Comparison of ENCODE assay signal across 8 cellular contexts in the genomic region with DNA sequence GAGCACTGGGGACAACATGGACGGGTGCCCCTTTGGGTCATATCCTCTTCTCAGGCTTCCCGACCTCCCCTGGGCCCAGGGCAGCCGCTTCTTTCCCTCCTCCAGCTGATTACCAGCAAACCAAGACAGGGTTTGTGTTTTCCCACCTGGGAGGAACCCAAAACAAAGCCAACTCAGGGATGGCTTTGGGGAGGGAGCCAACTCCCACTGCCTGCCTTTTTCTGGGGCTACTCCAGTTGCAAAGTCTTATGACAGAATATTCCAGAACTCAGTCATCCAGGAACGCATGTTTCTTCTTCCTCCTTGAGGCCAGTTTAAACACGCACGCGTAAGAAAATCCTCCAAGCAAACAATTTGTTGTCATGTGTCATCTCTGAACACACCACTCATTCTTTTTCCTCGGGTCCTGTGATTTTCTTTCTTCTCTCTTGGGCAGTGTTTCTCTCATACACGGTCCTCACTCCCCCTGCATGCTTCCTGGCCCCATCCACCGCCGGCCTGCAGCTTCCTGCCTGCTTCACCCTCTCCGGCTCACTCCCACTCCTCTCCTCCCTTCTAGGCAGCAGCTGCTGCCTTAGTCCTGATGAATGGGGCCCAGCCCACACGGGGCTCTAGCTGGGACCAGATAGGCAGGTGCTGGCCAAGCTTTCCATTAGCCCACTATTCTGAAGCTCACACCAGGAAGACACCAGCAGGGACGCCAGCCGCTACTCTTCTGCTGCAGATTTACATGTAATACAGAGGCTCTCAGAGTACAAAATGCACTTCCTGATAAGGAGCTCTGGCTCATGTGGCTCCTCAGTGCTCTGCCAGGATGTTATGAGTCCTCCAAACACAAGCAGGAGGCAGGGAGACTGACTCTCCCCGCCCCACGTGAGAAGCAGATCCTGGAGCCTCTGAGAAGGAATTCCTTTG.
DNase-seq lines count a peak whose midpoint lies in the region; ATAC-seq, FAIRE-seq and TF ChIP-seq lines count a peak whose summit lies in the region.
"Not testable (repeated sequence)": the region's sequence is repeated elsewhere in the genome, so short reads cannot be mapped to it uniquely, and the experiment has no call there.

No MANE protein-coding gene starts in this region.

- TF ChIP-seq EP300 in gastroesophageal sphincter (IDR thresholded peaks at IDR 0.05); HepG2 (IDR thresholded peaks at IDR 0.05; ENCODE audit: low read depth in 2 of 2, low read length in 2 of 2); HepG2 (CRISPR knock-in tag; IDR thresholded peaks at IDR 0.05; ENCODE audit: borderline replicate concordance): not testable (repeated sequence)

- ATAC-seq in GM21619 (IDR thresholded peaks at IDR 0.05; ENCODE audit: unreplicated experiment) (peak; percentile 51), gastroesophageal sphincter (peak; percentile 62), HepG2 (peak; percentile 80)

- not testable (repeated sequence) for H3K4me2 ChIP-seq in mammary epithelial cell (ENCODE audit: insufficient read depth, low read depth, low read length)
- H3K4me2 ChIP-seq in HepG2 (ENCODE audit: low read depth, low read length) = peak overlapping the region; percentile 51; the same call in 1 of the 2 replicates

- not testable (repeated sequence) for H3K9me3 ChIP-seq in SJCRH30 (replicated peaks); mammary epithelial cell (replicated peaks; ENCODE audit: insufficient read depth, low read length); gastroesophageal sphincter; HepG2 (ENCODE audit: low read length)

- H4K20me1 ChIP-seq in mammary epithelial cell (ENCODE audit: insufficient read depth, low read length); HepG2 (ENCODE audit: insufficient read depth, low read length): not testable (repeated sequence)

- not testable (repeated sequence) for H3K4me3 ChIP-seq in AG10803 (ENCODE audit: low read length); mammary epithelial cell (replicated peaks in 1 of 3; ENCODE audit: insufficient read depth in 1 of 3, low read depth in 2 of 3, low read length in 3 of 3); HepG2 (replicated peaks in 1 of 3; ENCODE audit: insufficient read depth in 1 of 3, low read depth in 2 of 3, low read length in 3 of 3)
- H3K4me3 ChIP-seq in SJCRH30 (peak overlapping the region; percentile 37), gastroesophageal sphincter (peak overlapping the region in 1 of 2 donors; percentile 10)

- not testable (repeated sequence) for H3K36me3 ChIP-seq in SJCRH30; mammary epithelial cell (ENCODE audit: insufficient read depth, low read length); gastroesophageal sphincter; HepG2 (replicated peaks in 1 of 2; ENCODE audit: control insufficient read depth in 1 of 2, insufficient read depth in 2 of 2, low read length in 2 of 2)

- peak overlapping the region; percentile 78 for H2AFZ ChIP-seq in mammary epithelial cell (ENCODE audit: low read depth, low read length)
- H2AFZ ChIP-seq in HepG2 (ENCODE audit: low read length) = not testable (repeated sequence)

- H3K27ac ChIP-seq in SJCRH30 (peak overlapping the region; percentile 61), mammary epithelial cell (ENCODE audit: insufficient read depth, low read depth, low read length) (peak overlapping the region; percentile 35), gastroesophageal sphincter (peak overlapping the region in 3 of 4 donors; percentile 31 to 63 (median 31))
- H3K27ac ChIP-seq in HepG2 (ENCODE audit: extremely low read length, insufficient read depth, low read length) = not testable (repeated sequence)

- TF ChIP-seq POLR2A in gastroesophageal sphincter (IDR thresholded peaks at IDR 0.05); HepG2 (IDR thresholded peaks at IDR 0.05; ENCODE audit: insufficient read depth in 1 of 2, low read depth in 2 of 2, low read length in 2 of 2): not testable (repeated sequence)

- in situ Hi-C loops in mammary epithelial cell (cut with MboI; ENCODE audit: low sequenced_read_pairs in 2 of 2) = loop anchor here in 1 of 2 donors (25.0 kb wide), 1 partner anchor 98 kb away; no protein-coding TSS in a partner anchor
- in situ Hi-C loops in HepG2 (cut with HindIII; ENCODE audit: extremely low pct_ligation_motif_present, low pct_unique_long_range_greater_than_20kb) = not testable (repeated sequence)

- TF ChIP-seq RAD21 in HepG2 (CRISPR knock-in tag; IDR thresholded peaks at IDR 0.05) = not testable (repeated sequence)

- not testable (repeated sequence) for TF ChIP-seq CTCF in AG10803 (conservative IDR thresholded peaks at IDR 0.05; ENCODE audit: low read length); mammary epithelial cell (conservative IDR thresholded peaks at IDR 0.05 in 1 of 2, IDR thresholded peaks at IDR 0.05 in 1 of 2; ENCODE audit: extremely low read depth in 1 of 2, insufficient read depth in 1 of 2, low read depth in 1 of 2, low read length in 2 of 2); gastroesophageal sphincter (IDR thresholded peaks at IDR 0.05); HepG2 (CRISPR knock-in tag; IDR thresholded peaks at IDR 0.05)

- not testable (repeated sequence) for H3K9ac ChIP-seq in mammary epithelial cell (ENCODE audit: insufficient read depth, low read length); HepG2 (ENCODE audit: insufficient read depth, low read depth, low read length)

- WGBS in mammary epithelial cell (ENCODE audit: low coverage, missing lambda C conversion rate) = 58% methylated on average over 16 of the region's 17 CpGs
- 5 to 23% methylated on average over 5 to 9 of the region's 17 CpGs for WGBS in gastroesophageal sphincter (ENCODE audit: low coverage in 1 of 2), 2 donors
- WGBS in HepG2 (ENCODE audit: low lambda C conversion rate) = 36% methylated on average over 16 of the region's 17 CpGs

- dilution Hi-C loops in mammary epithelial cell (cut with HindIII; ENCODE audit: low sequenced_read_pairs) = not testable (repeated sequence)

- not testable (repeated sequence) for H3K79me2 ChIP-seq in mammary epithelial cell (ENCODE audit: insufficient read depth, low read length); HepG2 (ENCODE audit: insufficient read depth, low read length)

- H3K27me3 ChIP-seq in SJCRH30; mammary epithelial cell (ENCODE audit: insufficient read depth, low read length); gastroesophageal sphincter; HepG2 (ENCODE audit: control insufficient read depth in 1 of 2, insufficient read depth in 2 of 2, low read length in 2 of 2): not testable (repeated sequence)

- POLR2A ChIA-PET in HepG2 (lab: Yijun Ruan, JAX) = not testable (repeated sequence)

- CTCF ChIA-PET in mammary epithelial cell (lab: Charles Lee; ENCODE audit: low non-redundant PET); HepG2 (lab: Yijun Ruan, JAX; ENCODE audit: low intra/inter-chr PET ratio, low total read pairs): not testable (repeated sequence)

- not testable (repeated sequence) for FAIRE-seq in HepG2 (lab: Jason Lieb, UNC)

- TSS peak; percentile 75 for BruUV-seq in mammary epithelial cell (replicated peaks; lab: Mats Ljungman, UMichigan)
- not testable (repeated sequence) for BruUV-seq in HepG2 (replicated peaks; lab: Mats Ljungman, UMichigan)

- intact Hi-C loops in mammary epithelial cell (cut with micrococcal nuclease); HepG2 (cut with micrococcal nuclease; ENCODE audit: unreplicated experiment): not testable (repeated sequence)

- DNase-seq in AG10803 (ENCODE audit: low read depth) = peak; percentile 59
- peak; percentile 46 for DNase-seq in NCI-H2029 (lab: John Stamatoyannopoulos, UW)
- peak; percentile 71 to 77 for DNase-seq in SJCRH30
- peak; percentile 73 for DNase-seq in mammary epithelial cell
- DNase-seq in HepG2 (ENCODE audit: low spot score) = peak; percentile 3
- DNase-seq in pulmonary artery endothelial cell (ENCODE audit: low read depth, low spot score) = peak; percentile 45

- H3K4me1 ChIP-seq in SJCRH30, gastroesophageal sphincter: not testable (repeated sequence)
- H3K4me1 ChIP-seq in mammary epithelial cell (ENCODE audit: insufficient read depth, low read length) (peaks cover 15% of the 10 kb centered on the region), HepG2 (ENCODE audit: insufficient read depth, low read length) (peaks cover 23% of the 10 kb centered on the region)

TF ChIP-seq in HepG2, 621 proteins besides CTCF, POLR2A, EP300 and RAD21 (continues in another document):
- 0 out of 2 replicates have a peak, but pooled peaks have one; percentile 29 for TF ChIP-seq ELF3 (CRISPR knock-in tag; IDR thresholded peaks at IDR 0.05)

Comparison
In these comparisons a context has a peak if more than half of its experiments do, and no peak if none do; other contexts are left out.
1. DNase-seq: peak in every context shown above with its lines; median percentile 74 in SJCRH30; 73 in mammary epithelial cell; 59 in AG10803; 46 in NCI-H2029; 45 in pulmonary artery endothelial cell; 3 in HepG2.